ENCODE assay signal across 1 cellular context in the genomic region with DNA sequence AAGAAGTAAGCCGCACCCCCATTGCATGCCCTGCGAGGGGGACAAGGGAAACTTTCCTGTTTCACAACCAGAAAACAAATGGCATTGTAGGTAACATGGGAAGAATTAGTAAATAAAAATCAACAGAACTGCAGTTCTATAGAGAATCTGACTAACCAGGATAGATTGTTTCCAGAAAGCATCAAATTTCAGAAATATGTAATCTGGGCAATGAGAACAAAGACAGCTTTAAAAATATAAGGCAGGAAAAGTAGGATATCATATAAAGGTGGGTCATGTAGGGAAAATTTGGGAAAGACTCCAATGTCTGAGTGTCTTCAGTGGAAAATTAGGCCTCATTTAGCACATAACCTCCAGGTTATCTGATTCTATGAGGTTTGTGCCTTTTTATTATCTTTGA.
TF ChIP-seq lines count a peak whose summit lies in the region.

No MANE protein-coding gene starts in this region.

TF ChIP-seq in GM23338, 12 proteins besides CTCF, POLR2A, EP300 and RAD21:
- TF ChIP-seq ZNF462 (CRISPR knock-in tag; IDR thresholded peaks at IDR 0.05), result no peak
- TF ChIP-seq JUNB (IDR thresholded peaks at IDR 0.05; ENCODE audit: unreplicated experiment), result no peak
- no peak for TF ChIP-seq NANOG (IDR thresholded peaks at IDR 0.05; ENCODE audit: borderline replicate concordance)
- TF ChIP-seq, protein P1, sequence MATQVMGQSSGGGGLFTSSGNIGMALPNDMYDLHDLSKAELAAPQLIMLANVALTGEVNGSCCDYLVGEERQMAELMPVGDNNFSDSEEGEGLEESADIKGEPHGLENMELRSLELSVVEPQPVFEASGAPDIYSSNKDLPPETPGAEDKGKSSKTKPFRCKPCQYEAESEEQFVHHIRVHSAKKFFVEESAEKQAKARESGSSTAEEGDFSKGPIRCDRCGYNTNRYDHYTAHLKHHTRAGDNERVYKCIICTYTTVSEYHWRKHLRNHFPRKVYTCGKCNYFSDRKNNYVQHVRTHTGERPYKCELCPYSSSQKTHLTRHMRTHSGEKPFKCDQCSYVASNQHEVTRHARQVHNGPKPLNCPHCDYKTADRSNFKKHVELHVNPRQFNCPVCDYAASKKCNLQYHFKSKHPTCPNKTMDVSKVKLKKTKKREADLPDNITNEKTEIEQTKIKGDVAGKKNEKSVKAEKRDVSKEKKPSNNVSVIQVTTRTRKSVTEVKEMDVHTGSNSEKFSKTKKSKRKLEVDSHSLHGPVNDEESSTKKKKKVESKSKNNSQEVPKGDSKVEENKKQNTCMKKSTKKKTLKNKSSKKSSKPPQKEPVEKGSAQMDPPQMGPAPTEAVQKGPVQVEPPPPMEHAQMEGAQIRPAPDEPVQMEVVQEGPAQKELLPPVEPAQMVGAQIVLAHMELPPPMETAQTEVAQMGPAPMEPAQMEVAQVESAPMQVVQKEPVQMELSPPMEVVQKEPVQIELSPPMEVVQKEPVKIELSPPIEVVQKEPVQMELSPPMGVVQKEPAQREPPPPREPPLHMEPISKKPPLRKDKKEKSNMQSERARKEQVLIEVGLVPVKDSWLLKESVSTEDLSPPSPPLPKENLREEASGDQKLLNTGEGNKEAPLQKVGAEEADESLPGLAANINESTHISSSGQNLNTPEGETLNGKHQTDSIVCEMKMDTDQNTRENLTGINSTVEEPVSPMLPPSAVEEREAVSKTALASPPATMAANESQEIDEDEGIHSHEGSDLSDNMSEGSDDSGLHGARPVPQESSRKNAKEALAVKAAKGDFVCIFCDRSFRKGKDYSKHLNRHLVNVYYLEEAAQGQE (IDR thresholded peaks at IDR 0.05; ENCODE audit: unreplicated experiment), result no peak
- no peak for TF ChIP-seq POLR2AphosphoS5 (IDR thresholded peaks at IDR 0.05; ENCODE audit: low read depth)
- no peak for TF ChIP-seq ZNF331 (CRISPR knock-in tag; IDR thresholded peaks at IDR 0.05; ENCODE audit: low read depth)
- no peak for TF ChIP-seq EZH2 (IDR thresholded peaks at IDR 0.05; ENCODE audit: low read depth, unreplicated experiment)
- TF ChIP-seq STAT1 (IDR thresholded peaks at IDR 0.05; ENCODE audit: unreplicated experiment), result no peak
- TF ChIP-seq CREB1 (CRISPR knock-in tag; IDR thresholded peaks at IDR 0.05; ENCODE audit: low read depth), result no peak
